13 cellular contexts compared by ENCODE assay signal in the genomic region with DNA sequence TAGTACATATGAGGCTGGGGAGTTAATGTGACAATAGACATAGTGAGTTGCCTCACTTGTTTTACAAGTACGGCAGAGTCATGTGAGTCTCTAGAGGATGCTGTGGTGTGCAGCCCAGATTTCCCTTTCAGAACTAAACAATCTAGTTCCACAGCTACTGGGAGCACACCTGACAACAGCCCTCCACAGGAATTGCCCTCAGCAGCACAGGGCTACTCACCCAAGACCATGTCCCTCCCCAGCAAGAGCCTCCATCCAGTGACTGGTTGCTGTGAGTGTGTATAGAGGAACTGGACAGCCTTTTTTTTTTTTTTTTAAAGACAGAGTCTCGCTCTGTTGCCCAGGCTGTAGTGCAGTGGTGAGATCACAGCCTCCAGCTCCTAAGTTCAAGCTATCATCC. TPM values are rescaled to one million over a fixed set of nuclear protein-coding genes. Genes with fewer than 3 reads are reported as not detected.
DNase-seq lines count a peak whose midpoint lies in the region; ATAC-seq and TF ChIP-seq lines count a peak whose summit lies in the region.
"Had no signal": no experiment of that assay in that cellular context is flagged by ENCODE, and none has a peak within 500 bp of the region (broad histone marks: within the 10 kb centered on the region; RNA-seq: fewer than 3 reads in every experiment).

No MANE protein-coding gene starts in this region.

- intact Hi-C loops in cardiac septum (cut with DNase I): no loop called here

- H3K27ac ChIP-seq in VCaP: peak overlapping the region; percentile 65
- H3K27ac ChIP-seq: SJSA1 had no signal

- TF ChIP-seq CTCF in VCaP (conservative IDR thresholded peaks at IDR 0.05): no peak

- ATAC-seq in GM18498 (IDR thresholded peaks at IDR 0.05; ENCODE audit: unreplicated experiment) (peak; percentile 51), GM21367 (IDR thresholded peaks at IDR 0.05; ENCODE audit: unreplicated experiment) (peak; percentile 54), HG03066 (IDR thresholded peaks at IDR 0.05; ENCODE audit: low read depth, unreplicated experiment) (peak; percentile 54)
- ATAC-seq: activated CD8-positive, alpha-beta memory T cell treated with anti-CD3 and anti-CD28 coated beads, Interleukin-2, amount 10 ng/mL, durations not matched to agents 7 days and 5 days had no signal

- no peak for DNase-seq in cardiac septum (ENCODE audit: low spot score)
- DNase-seq in activated CD8-positive, alpha-beta memory T cell treated with anti-CD3 and anti-CD28 coated beads, Interleukin-2, amount 50 U/mL, for 48 hours: no peak
- no peak for DNase-seq in DMS79 treated with DMSO at 0.1 percent for 48 hours (lab: John Stamatoyannopoulos, UW)
- DNase-seq in HK-2 (ENCODE audit: unreplicated experiment): no peak
- DNase-seq: activated CD8-positive, alpha-beta memory T cell treated with anti-CD3 and anti-CD28 coated beads, Interleukin-2, amount 10 ng/mL, durations not matched to agents 7 days and 5 days; C1 segment of cervical spinal cord; GOT3; NCI-H1048 had no signal

RNA-seq across cellular contexts. Expression of a gene that starts 40.2 kb away (rescaled TPM):
- total RNA-seq in cardiac septum: 48.1 TPM
